Comparison of ENCODE assay signal across 11 cellular contexts in the genomic region with DNA sequence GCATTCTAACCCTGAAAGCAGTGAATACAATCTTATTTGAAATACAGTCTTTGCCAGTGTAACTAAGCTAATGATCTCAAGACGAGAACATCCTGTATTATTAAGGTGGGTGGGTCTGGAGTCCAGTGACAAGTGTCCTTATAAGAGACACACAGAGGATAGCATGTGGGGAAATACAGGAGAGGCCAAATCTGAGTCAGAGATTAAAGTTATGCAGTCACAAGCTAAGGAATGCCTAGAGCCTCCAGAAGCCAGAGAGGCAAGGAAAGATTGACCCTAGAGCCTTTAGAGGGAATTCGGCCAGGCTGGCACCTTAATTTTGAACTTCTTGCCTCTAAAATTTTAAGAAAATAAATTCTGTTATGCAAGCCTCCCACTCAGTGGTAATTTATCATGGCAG.
"Had no signal": no experiment of that assay in that cellular context is flagged by ENCODE, and none has a peak within 500 bp of the region (broad histone marks: within the 10 kb centered on the region; RNA-seq: fewer than 3 reads in every experiment).

No MANE protein-coding gene starts in this region.

- H3K9ac ChIP-seq: parathyroid adenoma had no signal

- H3K4me2 ChIP-seq: hepatocyte had no signal

- H3K4me3 ChIP-seq: esophagus squamous epithelium, hepatocyte, right atrium auricular region had no signal

- H3K36me3 ChIP-seq: esophagus squamous epithelium, right atrium auricular region had no signal

- H3K27me3 ChIP-seq: esophagus squamous epithelium, hepatocyte, right atrium auricular region had no signal

- H3K4me1 ChIP-seq: esophagus squamous epithelium, parathyroid adenoma, right atrium auricular region had no signal

- H3K27ac ChIP-seq: esophagus squamous epithelium, hepatocyte, parathyroid adenoma, right atrium auricular region had no signal

- H3K9me3 ChIP-seq: right atrium auricular region had no signal

- DNase-seq: activated CD8-positive, alpha-beta memory T cell treated with anti-CD3 and anti-CD28 coated beads, Interleukin-2, amount 10 ng/mL, durations not matched to agents 7 days and 5 days; activated gamma-delta T cell; activated T-cell treated with anti-CD3 and anti-CD28 coated beads, Interleukin-2, amount 50 U/mL, for 4 hours; aorta; esophagus squamous epithelium; small intestine; T-helper 2 cell had no signal

- ATAC-seq: activated CD4-positive, CD25-positive, alpha-beta regulatory T cell treated with anti-CD3 and anti-CD28 coated beads, Interleukin-2, amount 50 U/mL, for 24 hours; activated CD8-positive, alpha-beta memory T cell treated with anti-CD3 and anti-CD28 coated beads, Interleukin-2, amount 10 ng/mL, durations not matched to agents 7 days and 5 days; activated T-cell treated with anti-CD3 and anti-CD28 coated beads, Interleukin-2, amount 50 U/mL, for 4 hours had no signal

- H2AFZ ChIP-seq: hepatocyte, parathyroid adenoma had no signal

- H3K79me2 ChIP-seq: hepatocyte, parathyroid adenoma had no signal
